Comparison of ENCODE assay signal across 1 cellular context in the genomic region with DNA sequence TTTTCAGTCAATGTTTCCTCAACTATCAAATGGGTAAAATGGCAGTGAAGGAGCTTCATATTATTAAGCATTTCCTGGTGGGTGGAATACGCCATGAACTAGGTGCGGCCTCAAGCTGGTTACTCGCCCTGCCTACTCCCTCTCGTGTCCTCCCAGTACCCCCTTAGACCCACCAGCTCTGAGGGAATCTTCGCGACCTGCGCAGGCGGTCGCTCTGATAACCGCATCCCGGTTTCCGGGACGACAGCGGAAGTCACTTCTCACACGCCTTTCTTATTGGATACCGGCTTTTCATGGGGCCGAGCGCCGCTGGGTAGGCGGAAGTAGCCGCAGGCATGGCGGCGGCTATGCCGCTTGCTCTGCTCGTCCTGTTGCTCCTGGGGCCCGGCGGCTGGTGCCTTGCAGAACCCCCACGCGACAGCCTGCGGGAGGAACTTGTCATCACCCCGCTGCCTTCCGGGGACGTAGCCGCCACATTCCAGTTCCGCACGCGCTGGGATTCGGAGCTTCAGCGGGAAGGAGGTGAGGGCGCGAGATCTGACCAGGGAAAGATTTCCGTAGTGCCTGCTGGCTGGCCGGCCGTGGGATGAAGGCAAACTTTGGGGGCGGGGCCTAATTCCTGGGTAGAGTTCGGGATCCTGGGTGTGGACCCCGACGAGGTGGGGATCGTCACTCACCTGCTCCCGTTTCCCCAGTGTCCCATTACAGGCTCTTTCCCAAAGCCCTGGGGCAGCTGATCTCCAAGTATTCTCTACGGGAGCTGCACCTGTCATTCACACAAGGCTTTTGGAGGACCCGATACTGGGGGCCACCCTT.
A peak's percentile ranks its signal among the peaks of the same experiment; 100 is the strongest.
TF ChIP-seq lines count a peak whose summit lies in the region.

A gene (plus strand): TSS at position 320 of the 816 bp plus-strand sequence. CDS start 16 bp downstream, at position 336.

TF ChIP-seq in HepG2, 621 proteins besides CTCF, POLR2A, EP300 and RAD21 (continued from another document and continues in another):
- TF ChIP-seq, protein P1, sequence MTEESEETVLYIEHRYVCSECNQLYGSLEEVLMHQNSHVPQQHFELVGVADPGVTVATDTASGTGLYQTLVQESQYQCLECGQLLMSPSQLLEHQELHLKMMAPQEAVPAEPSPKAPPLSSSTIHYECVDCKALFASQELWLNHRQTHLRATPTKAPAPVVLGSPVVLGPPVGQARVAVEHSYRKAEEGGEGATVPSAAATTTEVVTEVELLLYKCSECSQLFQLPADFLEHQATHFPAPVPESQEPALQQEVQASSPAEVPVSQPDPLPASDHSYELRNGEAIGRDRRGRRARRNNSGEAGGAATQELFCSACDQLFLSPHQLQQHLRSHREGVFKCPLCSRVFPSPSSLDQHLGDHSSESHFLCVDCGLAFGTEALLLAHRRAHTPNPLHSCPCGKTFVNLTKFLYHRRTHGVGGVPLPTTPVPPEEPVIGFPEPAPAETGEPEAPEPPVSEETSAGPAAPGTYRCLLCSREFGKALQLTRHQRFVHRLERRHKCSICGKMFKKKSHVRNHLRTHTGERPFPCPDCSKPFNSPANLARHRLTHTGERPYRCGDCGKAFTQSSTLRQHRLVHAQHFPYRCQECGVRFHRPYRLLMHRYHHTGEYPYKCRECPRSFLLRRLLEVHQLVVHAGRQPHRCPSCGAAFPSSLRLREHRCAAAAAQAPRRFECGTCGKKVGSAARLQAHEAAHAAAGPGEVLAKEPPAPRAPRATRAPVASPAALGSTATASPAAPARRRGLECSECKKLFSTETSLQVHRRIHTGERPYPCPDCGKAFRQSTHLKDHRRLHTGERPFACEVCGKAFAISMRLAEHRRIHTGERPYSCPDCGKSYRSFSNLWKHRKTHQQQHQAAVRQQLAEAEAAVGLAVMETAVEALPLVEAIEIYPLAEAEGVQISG (CRISPR knock-in tag; IDR thresholded peaks at IDR 0.05): peak; percentile 97
- TF ChIP-seq MEIS1 (CRISPR knock-in tag; IDR thresholded peaks at IDR 0.05; ENCODE audit: borderline replicate concordance) (peak; percentile 68), ZSCAN22 (CRISPR knock-in tag; IDR thresholded peaks at IDR 0.05) (no peak), ZNF615 (CRISPR knock-in tag; IDR thresholded peaks at IDR 0.05; ENCODE audit: borderline replicate concordance) (no peak), ZNF768 (CRISPR knock-in tag; IDR thresholded peaks at IDR 0.05) (peak; percentile 82), ZNF136 (CRISPR knock-in tag; IDR thresholded peaks at IDR 0.05; ENCODE audit: low read depth) (peak; percentile 87; the same call in 1 of the 2 replicates), MAFG (CRISPR knock-in tag; IDR thresholded peaks at IDR 0.05) (no peak), MTF1 (CRISPR knock-in tag; IDR thresholded peaks at IDR 0.05) (peak; percentile 80), ZMYM4 (CRISPR knock-in tag; IDR thresholded peaks at IDR 0.05) (peak; percentile 95), CCDC6 (CRISPR knock-in tag; IDR thresholded peaks at IDR 0.05) (peak; percentile 93), RCOR2 (CRISPR knock-in tag; IDR thresholded peaks at IDR 0.05) (0 out of 2 replicates have a peak, but pooled peaks have one; percentile 28), ZNF451 (CRISPR knock-in tag; IDR thresholded peaks at IDR 0.05) (0 out of 2 replicates have a peak, but pooled peaks have one; percentile 56), ZNF383 (CRISPR knock-in tag; IDR thresholded peaks at IDR 0.05; ENCODE audit: borderline replicate concordance) (no peak), ZNF629 (CRISPR knock-in tag; conservative IDR thresholded peaks at IDR 0.05) (no peak; the same call in 1 of the 2 replicates), ZNF550 (CRISPR knock-in tag; IDR thresholded peaks at IDR 0.05; ENCODE audit: borderline replicate concordance) (peak; percentile 90; the same call in 1 of the 2 replicates), ZIK1 (CRISPR knock-in tag; IDR thresholded peaks at IDR 0.05; ENCODE audit: borderline replicate concordance, low read depth) (peak; percentile 93), HOXA5 (CRISPR knock-in tag; IDR thresholded peaks at IDR 0.05) (peak; percentile 97), ZNF101 (CRISPR knock-in tag; IDR thresholded peaks at IDR 0.05; ENCODE audit: borderline replicate concordance, low read depth) (0 out of 2 replicates have a peak, but pooled peaks have one; percentile 28), AGO1 (IDR thresholded peaks at IDR 0.05; ENCODE audit: low read depth, low read length, poor library complexity, severe bottlenecking) (peak; percentile 77), SYNCRIP (IDR thresholded peaks at IDR 0.05; ENCODE audit: insufficient read depth, low read depth, low read length) (no peak), ZNF235 (CRISPR knock-in tag; IDR thresholded peaks at IDR 0.05; ENCODE audit: borderline replicate concordance) (no peak), TCF12 (IDR thresholded peaks at IDR 0.05) (no peak), TCF12 (CRISPR knock-in tag; IDR thresholded peaks at IDR 0.05) (no peak), ZNF678 (CRISPR knock-in tag; IDR thresholded peaks at IDR 0.05) (peak; percentile 81; the same call in 1 of the 2 replicates), ZNF709 (CRISPR knock-in tag; IDR thresholded peaks at IDR 0.05) (no peak; the same call in 1 of the 2 replicates)
- TF ChIP-seq, protein P2, sequence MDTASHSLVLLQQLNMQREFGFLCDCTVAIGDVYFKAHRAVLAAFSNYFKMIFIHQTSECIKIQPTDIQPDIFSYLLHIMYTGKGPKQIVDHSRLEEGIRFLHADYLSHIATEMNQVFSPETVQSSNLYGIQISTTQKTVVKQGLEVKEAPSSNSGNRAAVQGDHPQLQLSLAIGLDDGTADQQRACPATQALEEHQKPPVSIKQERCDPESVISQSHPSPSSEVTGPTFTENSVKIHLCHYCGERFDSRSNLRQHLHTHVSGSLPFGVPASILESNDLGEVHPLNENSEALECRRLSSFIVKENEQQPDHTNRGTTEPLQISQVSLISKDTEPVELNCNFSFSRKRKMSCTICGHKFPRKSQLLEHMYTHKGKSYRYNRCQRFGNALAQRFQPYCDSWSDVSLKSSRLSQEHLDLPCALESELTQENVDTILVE (CRISPR knock-in tag; IDR thresholded peaks at IDR 0.05): peak; percentile 81
- TF ChIP-seq, protein P3, sequence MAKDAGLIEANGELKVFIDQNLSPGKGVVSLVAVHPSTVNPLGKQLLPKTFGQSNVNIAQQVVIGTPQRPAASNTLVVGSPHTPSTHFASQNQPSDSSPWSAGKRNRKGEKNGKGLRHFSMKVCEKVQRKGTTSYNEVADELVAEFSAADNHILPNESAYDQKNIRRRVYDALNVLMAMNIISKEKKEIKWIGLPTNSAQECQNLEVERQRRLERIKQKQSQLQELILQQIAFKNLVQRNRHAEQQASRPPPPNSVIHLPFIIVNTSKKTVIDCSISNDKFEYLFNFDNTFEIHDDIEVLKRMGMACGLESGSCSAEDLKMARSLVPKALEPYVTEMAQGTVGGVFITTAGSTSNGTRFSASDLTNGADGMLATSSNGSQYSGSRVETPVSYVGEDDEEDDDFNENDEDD (CRISPR knock-in tag; IDR thresholded peaks at IDR 0.05; ENCODE audit: borderline replicate concordance): no peak; the same call in 1 of the 2 replicates
- TF ChIP-seq, protein P4, sequence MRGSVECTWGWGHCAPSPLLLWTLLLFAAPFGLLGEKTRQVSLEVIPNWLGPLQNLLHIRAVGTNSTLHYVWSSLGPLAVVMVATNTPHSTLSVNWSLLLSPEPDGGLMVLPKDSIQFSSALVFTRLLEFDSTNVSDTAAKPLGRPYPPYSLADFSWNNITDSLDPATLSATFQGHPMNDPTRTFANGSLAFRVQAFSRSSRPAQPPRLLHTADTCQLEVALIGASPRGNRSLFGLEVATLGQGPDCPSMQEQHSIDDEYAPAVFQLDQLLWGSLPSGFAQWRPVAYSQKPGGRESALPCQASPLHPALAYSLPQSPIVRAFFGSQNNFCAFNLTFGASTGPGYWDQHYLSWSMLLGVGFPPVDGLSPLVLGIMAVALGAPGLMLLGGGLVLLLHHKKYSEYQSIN (CRISPR knock-in tag; IDR thresholded peaks at IDR 0.05; ENCODE audit: borderline replicate concordance): no peak; the same call in 1 of the 2 replicates
- TF ChIP-seq, protein P5, sequence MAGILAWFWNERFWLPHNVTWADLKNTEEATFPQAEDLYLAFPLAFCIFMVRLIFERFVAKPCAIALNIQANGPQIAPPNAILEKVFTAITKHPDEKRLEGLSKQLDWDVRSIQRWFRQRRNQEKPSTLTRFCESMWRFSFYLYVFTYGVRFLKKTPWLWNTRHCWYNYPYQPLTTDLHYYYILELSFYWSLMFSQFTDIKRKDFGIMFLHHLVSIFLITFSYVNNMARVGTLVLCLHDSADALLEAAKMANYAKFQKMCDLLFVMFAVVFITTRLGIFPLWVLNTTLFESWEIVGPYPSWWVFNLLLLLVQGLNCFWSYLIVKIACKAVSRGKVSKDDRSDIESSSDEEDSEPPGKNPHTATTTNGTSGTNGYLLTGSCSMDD (CRISPR knock-in tag; IDR thresholded peaks at IDR 0.05): peak; percentile 51; the same call in 1 of the 2 replicates
- TF ChIP-seq, protein P6, sequence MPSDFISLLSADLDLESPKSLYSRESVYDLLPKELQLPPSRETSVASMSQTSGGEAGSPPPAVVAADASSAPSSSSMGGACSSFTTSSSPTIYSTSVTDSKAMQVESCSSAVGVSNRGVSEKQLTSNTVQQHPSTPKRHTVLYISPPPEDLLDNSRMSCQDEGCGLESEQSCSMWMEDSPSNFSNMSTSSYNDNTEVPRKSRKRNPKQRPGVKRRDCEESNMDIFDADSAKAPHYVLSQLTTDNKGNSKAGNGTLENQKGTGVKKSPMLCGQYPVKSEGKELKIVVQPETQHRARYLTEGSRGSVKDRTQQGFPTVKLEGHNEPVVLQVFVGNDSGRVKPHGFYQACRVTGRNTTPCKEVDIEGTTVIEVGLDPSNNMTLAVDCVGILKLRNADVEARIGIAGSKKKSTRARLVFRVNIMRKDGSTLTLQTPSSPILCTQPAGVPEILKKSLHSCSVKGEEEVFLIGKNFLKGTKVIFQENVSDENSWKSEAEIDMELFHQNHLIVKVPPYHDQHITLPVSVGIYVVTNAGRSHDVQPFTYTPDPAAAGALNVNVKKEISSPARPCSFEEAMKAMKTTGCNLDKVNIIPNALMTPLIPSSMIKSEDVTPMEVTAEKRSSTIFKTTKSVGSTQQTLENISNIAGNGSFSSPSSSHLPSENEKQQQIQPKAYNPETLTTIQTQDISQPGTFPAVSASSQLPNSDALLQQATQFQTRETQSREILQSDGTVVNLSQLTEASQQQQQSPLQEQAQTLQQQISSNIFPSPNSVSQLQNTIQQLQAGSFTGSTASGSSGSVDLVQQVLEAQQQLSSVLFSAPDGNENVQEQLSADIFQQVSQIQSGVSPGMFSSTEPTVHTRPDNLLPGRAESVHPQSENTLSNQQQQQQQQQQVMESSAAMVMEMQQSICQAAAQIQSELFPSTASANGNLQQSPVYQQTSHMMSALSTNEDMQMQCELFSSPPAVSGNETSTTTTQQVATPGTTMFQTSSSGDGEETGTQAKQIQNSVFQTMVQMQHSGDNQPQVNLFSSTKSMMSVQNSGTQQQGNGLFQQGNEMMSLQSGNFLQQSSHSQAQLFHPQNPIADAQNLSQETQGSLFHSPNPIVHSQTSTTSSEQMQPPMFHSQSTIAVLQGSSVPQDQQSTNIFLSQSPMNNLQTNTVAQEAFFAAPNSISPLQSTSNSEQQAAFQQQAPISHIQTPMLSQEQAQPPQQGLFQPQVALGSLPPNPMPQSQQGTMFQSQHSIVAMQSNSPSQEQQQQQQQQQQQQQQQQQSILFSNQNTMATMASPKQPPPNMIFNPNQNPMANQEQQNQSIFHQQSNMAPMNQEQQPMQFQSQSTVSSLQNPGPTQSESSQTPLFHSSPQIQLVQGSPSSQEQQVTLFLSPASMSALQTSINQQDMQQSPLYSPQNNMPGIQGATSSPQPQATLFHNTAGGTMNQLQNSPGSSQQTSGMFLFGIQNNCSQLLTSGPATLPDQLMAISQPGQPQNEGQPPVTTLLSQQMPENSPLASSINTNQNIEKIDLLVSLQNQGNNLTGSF (CRISPR knock-in tag; IDR thresholded peaks at IDR 0.05): peak; percentile 85
- TF ChIP-seq, protein P7, sequence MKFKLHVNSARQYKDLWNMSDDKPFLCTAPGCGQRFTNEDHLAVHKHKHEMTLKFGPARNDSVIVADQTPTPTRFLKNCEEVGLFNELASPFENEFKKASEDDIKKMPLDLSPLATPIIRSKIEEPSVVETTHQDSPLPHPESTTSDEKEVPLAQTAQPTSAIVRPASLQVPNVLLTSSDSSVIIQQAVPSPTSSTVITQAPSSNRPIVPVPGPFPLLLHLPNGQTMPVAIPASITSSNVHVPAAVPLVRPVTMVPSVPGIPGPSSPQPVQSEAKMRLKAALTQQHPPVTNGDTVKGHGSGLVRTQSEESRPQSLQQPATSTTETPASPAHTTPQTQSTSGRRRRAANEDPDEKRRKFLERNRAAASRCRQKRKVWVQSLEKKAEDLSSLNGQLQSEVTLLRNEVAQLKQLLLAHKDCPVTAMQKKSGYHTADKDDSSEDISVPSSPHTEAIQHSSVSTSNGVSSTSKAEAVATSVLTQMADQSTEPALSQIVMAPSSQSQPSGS (CRISPR knock-in tag; IDR thresholded peaks at IDR 0.05): peak; percentile 77
- TF ChIP-seq, protein P8, sequence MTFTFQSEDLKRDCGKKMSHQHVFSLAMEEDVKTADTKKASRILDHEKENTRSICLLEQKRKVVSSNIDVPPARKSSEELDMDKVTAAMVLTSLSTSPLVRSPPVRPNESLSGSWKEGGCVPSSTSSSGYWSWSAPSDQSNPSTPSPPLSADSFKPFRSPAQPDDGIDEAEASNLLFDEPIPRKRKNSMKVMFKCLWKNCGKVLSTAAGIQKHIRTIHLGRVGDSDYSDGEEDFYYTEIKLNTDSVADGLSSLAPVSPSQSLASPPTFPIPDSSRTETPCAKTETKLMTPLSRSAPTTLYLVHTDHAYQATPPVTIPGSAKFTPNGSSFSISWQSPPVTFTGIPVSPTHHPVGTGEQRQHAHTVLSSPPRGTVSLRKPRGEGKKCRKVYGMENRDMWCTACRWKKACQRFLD (CRISPR knock-in tag; IDR thresholded peaks at IDR 0.05; ENCODE audit: borderline replicate concordance): peak; percentile 97
- TF ChIP-seq, protein P9, sequence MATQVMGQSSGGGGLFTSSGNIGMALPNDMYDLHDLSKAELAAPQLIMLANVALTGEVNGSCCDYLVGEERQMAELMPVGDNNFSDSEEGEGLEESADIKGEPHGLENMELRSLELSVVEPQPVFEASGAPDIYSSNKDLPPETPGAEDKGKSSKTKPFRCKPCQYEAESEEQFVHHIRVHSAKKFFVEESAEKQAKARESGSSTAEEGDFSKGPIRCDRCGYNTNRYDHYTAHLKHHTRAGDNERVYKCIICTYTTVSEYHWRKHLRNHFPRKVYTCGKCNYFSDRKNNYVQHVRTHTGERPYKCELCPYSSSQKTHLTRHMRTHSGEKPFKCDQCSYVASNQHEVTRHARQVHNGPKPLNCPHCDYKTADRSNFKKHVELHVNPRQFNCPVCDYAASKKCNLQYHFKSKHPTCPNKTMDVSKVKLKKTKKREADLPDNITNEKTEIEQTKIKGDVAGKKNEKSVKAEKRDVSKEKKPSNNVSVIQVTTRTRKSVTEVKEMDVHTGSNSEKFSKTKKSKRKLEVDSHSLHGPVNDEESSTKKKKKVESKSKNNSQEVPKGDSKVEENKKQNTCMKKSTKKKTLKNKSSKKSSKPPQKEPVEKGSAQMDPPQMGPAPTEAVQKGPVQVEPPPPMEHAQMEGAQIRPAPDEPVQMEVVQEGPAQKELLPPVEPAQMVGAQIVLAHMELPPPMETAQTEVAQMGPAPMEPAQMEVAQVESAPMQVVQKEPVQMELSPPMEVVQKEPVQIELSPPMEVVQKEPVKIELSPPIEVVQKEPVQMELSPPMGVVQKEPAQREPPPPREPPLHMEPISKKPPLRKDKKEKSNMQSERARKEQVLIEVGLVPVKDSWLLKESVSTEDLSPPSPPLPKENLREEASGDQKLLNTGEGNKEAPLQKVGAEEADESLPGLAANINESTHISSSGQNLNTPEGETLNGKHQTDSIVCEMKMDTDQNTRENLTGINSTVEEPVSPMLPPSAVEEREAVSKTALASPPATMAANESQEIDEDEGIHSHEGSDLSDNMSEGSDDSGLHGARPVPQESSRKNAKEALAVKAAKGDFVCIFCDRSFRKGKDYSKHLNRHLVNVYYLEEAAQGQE (IDR thresholded peaks at IDR 0.05; ENCODE audit: borderline replicate concordance in 1 of 2, low read depth in 1 of 2, low read length in 2 of 2): peak in 1 of 2 experiments; percentile 53; a peak in 1 of 4 replicates
